In genomic region chr17:42846594-42847280, GRCh38 we compare ENCODE assay signal across 11 cellular contexts. TPM values are rescaled to one million over a fixed set of nuclear protein-coding genes. Genes with fewer than 3 reads are reported as not detected.
DNase-seq lines count a peak whose midpoint lies in the region; ATAC-seq, FAIRE-seq and TF ChIP-seq lines count a peak whose summit lies in the region.
"Had no signal": no experiment of that assay in that cellular context is flagged by ENCODE, and none has a peak within 500 bp of the region (broad histone marks: within the 10 kb centered on the region; RNA-seq: fewer than 3 reads in every experiment).

No MANE protein-coding gene starts in this region.

- no peak overlapping the region for H2AK5ac ChIP-seq in mesenchymal stem cell (ENCODE audit: low read length, severe bottlenecking)

- no peak overlapping the region for H3K4me2 ChIP-seq in mesenchymal stem cell (ENCODE audit: low read length, poor library complexity, severe bottlenecking)
- H3K4me2 ChIP-seq: BLaER1 had no signal

- FAIRE-seq in HTR-8/SVneo (lab: Jason Lieb, UNC): peak; percentile 44

- no peak for TF ChIP-seq CTCF in coronary artery (IDR thresholded peaks at IDR 0.05)

- H3K23ac ChIP-seq in mesenchymal stem cell (ENCODE audit: low read length in 2 of 2): no peak overlapping the region

- H3K14ac ChIP-seq in mesenchymal stem cell (ENCODE audit: low read length in 2 of 2): no peak overlapping the region

- H4K8ac ChIP-seq in mesenchymal stem cell (ENCODE audit: low read length): no peak overlapping the region

- H3K18ac ChIP-seq in mesenchymal stem cell (ENCODE audit: low read depth in 1 of 2, low read length in 2 of 2): no peak overlapping the region

- peaks cover 11% of the 10 kb centered on the region for H3K79me1 ChIP-seq in mesenchymal stem cell (replicated peaks; ENCODE audit: low read length, poor library complexity, severe bottlenecking)

- H3K36me3 ChIP-seq in mesenchymal stem cell (ENCODE audit: control insufficient read depth in 1 of 2, insufficient read depth in 2 of 2, low read depth in 1 of 2, low read length in 2 of 2): peaks cover 40 to 41% of the 10 kb centered on the region in 2 experiments

- WGBS in mesenchymal stem cell: 77% methylated on average over 8 of the region's 9 CpGs

- no peak overlapping the region for H2BK12ac ChIP-seq in mesenchymal stem cell (ENCODE audit: low read length in 2 of 2)

- H2AFZ ChIP-seq in mesenchymal stem cell (ENCODE audit: low read depth, low read length): no peak overlapping the region

- no peak overlapping the region for H2BK5ac ChIP-seq in mesenchymal stem cell (ENCODE audit: low read depth, low read length, poor library complexity, severe bottlenecking)

- no peak overlapping the region for H4K91ac ChIP-seq in mesenchymal stem cell (ENCODE audit: low read length)

- H3K9me3 ChIP-seq in mesenchymal stem cell (ENCODE audit: control insufficient read depth, low read length): no peaks in the 10 kb centered on the region
- H3K9me3 ChIP-seq: BLaER1 had no signal

- peaks cover 11% of the 10 kb centered on the region for H3K4me1 ChIP-seq in mesenchymal stem cell (ENCODE audit: control insufficient read depth, insufficient read depth, low read depth, low read length)

- H2BK120ac ChIP-seq in mesenchymal stem cell (ENCODE audit: low read depth, low read length): no peak overlapping the region

- ATAC-seq in HG02981 (IDR thresholded peaks at IDR 0.05; ENCODE audit: unreplicated experiment) (no peak), GM21447 (IDR thresholded peaks at IDR 0.05; ENCODE audit: unreplicated experiment) (no peak)

- H2BK15ac ChIP-seq in mesenchymal stem cell (ENCODE audit: low read depth, poor library complexity, severe bottlenecking): no peak overlapping the region

- no peak overlapping the region for H3K4ac ChIP-seq in mesenchymal stem cell (ENCODE audit: low read depth in 1 of 2, low read length in 2 of 2)

- peak overlapping the region; percentile 44 for H3K9ac ChIP-seq in mesenchymal stem cell (ENCODE audit: low read length)
- H3K9ac ChIP-seq: BLaER1 had no signal

- peak; percentile 18 for DNase-seq in A172 (ENCODE audit: low spot score)
- no peak for DNase-seq in HTR-8/SVneo (ENCODE audit: insufficient read length, low spot score)
- DNase-seq in coronary artery (ENCODE audit: low spot score): peak; percentile 78
- DNase-seq in mesenchymal stem cell: peak; percentile 58
- no peak for DNase-seq in NCI-H187 treated with DMSO at 0.1 percent for 48 hours (lab: John Stamatoyannopoulos, UW)
- no peak for DNase-seq in D341Med (ENCODE audit: low spot score)
- DNase-seq: NCI-H1417 treated with DMSO at 0.1 percent for 48 hours had no signal

- H3K4me3 ChIP-seq in coronary artery (no peak overlapping the region), mesenchymal stem cell (ENCODE audit: insufficient read depth in 1 of 2, low read depth in 1 of 2, low read length in 2 of 2) (no peak overlapping the region)
- H3K4me3 ChIP-seq: BLaER1 had no signal

- peaks cover 5 to 20% of the 10 kb centered on the region in 2 experiments for H3K27me3 ChIP-seq in mesenchymal stem cell (ENCODE audit: control insufficient read depth in 1 of 2, insufficient read depth in 1 of 2, low read length in 2 of 2)
- H3K27me3 ChIP-seq: BLaER1 had no signal

- H3K27ac ChIP-seq in coronary artery (peak overlapping the region; percentile 33 to 80), mesenchymal stem cell (ENCODE audit: low read length, poor library complexity, severe bottlenecking) (no peak overlapping the region)
- H3K27ac ChIP-seq: BLaER1 had no signal

RNA-seq across cellular contexts. Expression of gene AOC2, which starts 2.4 kb away (rescaled TPM):
- 0.10 TPM in 1 of 2 replicates, not detected in the other for total RNA-seq in A172 (2014; rRNA removed; shearing (Covaris generic))
- 0.35 TPM for polyA plus RNA-seq in mesenchymal stem cell (2013, experiment 1 of 2)
- 0.19 TPM for polyA plus RNA-seq in mesenchymal stem cell (2013, experiment 2 of 2)

RNA-seq across cellular contexts. Expression of gene AOC3, which starts 4.3 kb away (rescaled TPM):
- 0.09 and 0.41 TPM in 2 replicates for total RNA-seq in A172 (2014; rRNA removed; shearing (Covaris generic))
- polyA plus RNA-seq in mesenchymal stem cell (2013, experiment 1 of 2): 0.12 TPM
- 0.08 TPM for polyA plus RNA-seq in mesenchymal stem cell (2013, experiment 2 of 2)

RNA-seq across cellular contexts. Expression of gene PSME3, which starts 13.5 kb away (rescaled TPM):
- 185 and 217 TPM in 2 replicates for total RNA-seq in A172 (2014; rRNA removed; shearing (Covaris generic))
- polyA plus RNA-seq in mesenchymal stem cell (2013, experiment 1 of 2): 108 TPM
- 107 TPM for polyA plus RNA-seq in mesenchymal stem cell (2013, experiment 2 of 2)

RNA-seq across cellular contexts. Expression of gene BECN1, which starts 22.7 kb away (rescaled TPM):
- total RNA-seq in A172 (2014; rRNA removed; shearing (Covaris generic)): 113 and 134 TPM in 2 replicates
- polyA plus RNA-seq in mesenchymal stem cell (2013, experiment 1 of 2): 50.2 TPM
- 52.7 TPM for polyA plus RNA-seq in mesenchymal stem cell (2013, experiment 2 of 2)

RNA-seq across cellular contexts. Expression of gene CNTD1, which starts 48.1 kb away (rescaled TPM):
- total RNA-seq in A172 (2014; rRNA removed; shearing (Covaris generic)): 0.03 and 0.29 TPM in 2 replicates
- not detected for polyA plus RNA-seq in mesenchymal stem cell (2013, experiment 1 of 2)
- polyA plus RNA-seq in mesenchymal stem cell (2013, experiment 2 of 2): 0.07 TPM
- total RNA-seq: dermis microvascular lymphatic vessel endothelial cell had no signal

Comparison
In these comparisons a context has a peak if more than half of its experiments do, and no peak if none do; other contexts are left out.
1. DNase-seq: peak in A172 (single experiment), coronary artery (single experiment) and mesenchymal stem cell (single experiment); none in HTR-8/SVneo (single experiment), NCI-H187 treated with DMSO at 0.1 percent for 48 hours (single experiment) and D341Med (single experiment).